12 cellular contexts compared by ENCODE assay signal in the genomic region with DNA sequence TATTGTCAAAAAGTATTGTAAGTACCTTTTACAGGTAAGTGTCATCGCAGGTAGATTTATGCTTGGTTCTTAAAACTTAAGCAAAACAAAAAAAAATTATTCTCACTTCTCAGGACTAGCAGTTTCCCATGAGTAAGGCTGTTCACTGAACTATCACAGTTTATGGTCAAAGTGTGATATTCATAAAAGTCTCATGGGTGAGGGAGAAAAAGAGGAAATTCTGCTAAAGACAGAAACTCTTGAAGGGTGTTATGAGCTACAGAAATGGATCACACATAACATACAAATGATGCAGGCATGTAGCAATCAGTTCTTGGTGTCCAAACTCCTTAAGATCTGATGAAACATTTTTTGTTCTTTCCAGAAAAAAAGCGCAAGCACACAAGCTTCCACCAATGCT. TPM values are rescaled to one million over a fixed set of nuclear protein-coding genes. Genes with fewer than 3 reads are reported as not detected.
DNase-seq lines count a peak whose midpoint lies in the region; ATAC-seq, FAIRE-seq and TF ChIP-seq lines count a peak whose summit lies in the region.
"Had no signal": no experiment of that assay in that cellular context is flagged by ENCODE, and none has a peak within 500 bp of the region (broad histone marks: within the 10 kb centered on the region; RNA-seq: fewer than 3 reads in every experiment).

No MANE protein-coding gene starts in this region.

- no peaks in the 10 kb centered on the region for H3K9me3 ChIP-seq in CD8-positive, alpha-beta memory T cell (ENCODE audit: low read length)
- H3K9me3 ChIP-seq in tibial nerve: no peaks in the 10 kb centered on the region
- H3K9me3 ChIP-seq in testis: no peaks in the 10 kb centered on the region
- no peaks in the 10 kb centered on the region for H3K9me3 ChIP-seq in pancreas
- H3K9me3 ChIP-seq: SK-N-SH had no signal

- H3K27me3 Mint-ChIP-seq in CD8-positive, alpha-beta memory T cell: peaks cover 0 to 1% of the 10 kb centered on the region in 2 donors
- no peaks in the 10 kb centered on the region for H3K27me3 Mint-ChIP-seq in activated naive CD8-positive, alpha-beta T cell

- no peaks in the 10 kb centered on the region for H3K9me3 Mint-ChIP-seq in CD8-positive, alpha-beta memory T cell
- H3K9me3 Mint-ChIP-seq in activated naive CD8-positive, alpha-beta T cell (ENCODE audit: low read depth): no peaks in the 10 kb centered on the region

- TF ChIP-seq CTCF in tibial nerve (IDR thresholded peaks at IDR 0.05) (no peak), testis (IDR thresholded peaks at IDR 0.05) (no peak), pancreas (IDR thresholded peaks at IDR 0.05) (no peak)

- TF ChIP-seq POLR2A in tibial nerve (IDR thresholded peaks at IDR 0.05): no peak
- TF ChIP-seq POLR2A in testis (IDR thresholded peaks at IDR 0.05): no peak

- 88 to 93% methylated on average over 2 of the region's 2 CpGs for WGBS in tibial nerve, 2 donors
- 96 to 97% methylated on average over 2 of the region's 2 CpGs for WGBS in testis, 2 donors
- WGBS in pancreas, 2 donors: 89 to 97% methylated on average over 2 of the region's 2 CpGs

- no peaks in the 10 kb centered on the region for H3K27me3 ChIP-seq in CD8-positive, alpha-beta memory T cell (ENCODE audit: insufficient read depth, low read length, poor library complexity, severe bottlenecking)
- H3K27me3 ChIP-seq in tibial nerve (no peaks in the 10 kb centered on the region), testis (no peaks in the 10 kb centered on the region), pancreas (no peaks in the 10 kb centered on the region)

- peaks cover 76 to 97% (median 94%) of the 10 kb centered on the region in 3 donors for H3K4me1 Mint-ChIP-seq in CD8-positive, alpha-beta memory T cell
- peaks cover 70% of the 10 kb centered on the region for H3K4me1 Mint-ChIP-seq in activated naive CD8-positive, alpha-beta T cell (ENCODE audit: low read depth)

- peak overlapping the region; percentile 7 to 92 (median 65) for H3K27ac Mint-ChIP-seq in CD8-positive, alpha-beta memory T cell
- peak overlapping the region; percentile 6 for H3K27ac Mint-ChIP-seq in activated naive CD8-positive, alpha-beta T cell

- peaks cover 0 to 21% (median 6%) of the 10 kb centered on the region in 3 donors for H3K36me3 Mint-ChIP-seq in CD8-positive, alpha-beta memory T cell
- no peaks in the 10 kb centered on the region for H3K36me3 Mint-ChIP-seq in activated naive CD8-positive, alpha-beta T cell

- CTCF ChIA-PET in CD8-positive, alpha-beta memory T cell (lab: Charles Lee): interaction anchor here (2.6 kb wide), 1 partner anchor 37 kb away, joined by 10 read pairs; a partner anchor contains a TSS

- no peak for TF ChIP-seq EP300 in tibial nerve (IDR thresholded peaks at IDR 0.05)

- no peak for FAIRE-seq in pancreas (lab: Jason Lieb, UNC)

- ATAC-seq in GM19463 (IDR thresholded peaks at IDR 0.05; ENCODE audit: unreplicated experiment) (peak; percentile 55), HG03159 (IDR thresholded peaks at IDR 0.05; ENCODE audit: unreplicated experiment) (peak; percentile 51), pancreas (no peak)

- no peak overlapping the region for H3K27ac ChIP-seq in CD8-positive, alpha-beta memory T cell (ENCODE audit: low read depth, low read length)
- H3K27ac ChIP-seq in tibial nerve (no peak overlapping the region), testis (no peak overlapping the region), pancreas (no peak overlapping the region)

- H3K4me1 ChIP-seq in CD8-positive, alpha-beta memory T cell (ENCODE audit: insufficient read depth, low read length): peaks cover 69% of the 10 kb centered on the region
- H3K4me1 ChIP-seq in tibial nerve (peaks cover 0 to 71% (median 25%) of the 10 kb centered on the region in 4 donors), testis (no peaks in the 10 kb centered on the region), pancreas (peaks cover 0 to 39% (median 15%) of the 10 kb centered on the region in 3 donors)

- DNase-seq in CD8-positive, alpha-beta memory T cell: peak in 1 of 5 donors; percentile 22
- no peak for DNase-seq in tibial nerve (ENCODE audit: low spot score in 2 of 2)
- DNase-seq in testis: no peak
- DNase-seq in stimulated activated CD4-positive, alpha-beta T cell treated with anti-CD3 and anti-CD28 coated beads, Interleukin-4, amount 100 ng/mL, for 24 hours: no peak
- no peak for DNase-seq in pancreas
- DNase-seq: activated effector memory CD4-positive, alpha-beta T cell treated with anti-CD3 and anti-CD28 coated beads, Interleukin-2, amount 50 U/mL, for 16 hours; MM.1S; SK-N-SH had no signal

- no peaks in the 10 kb centered on the region for H3K36me3 ChIP-seq in CD8-positive, alpha-beta memory T cell (ENCODE audit: insufficient read depth, low read length)
- H3K36me3 ChIP-seq in tibial nerve (no peaks in the 10 kb centered on the region), testis (ENCODE audit: low read depth, missing control alignments) (no peaks in the 10 kb centered on the region), pancreas (no peaks in the 10 kb centered on the region)

- POLR2A ChIA-PET in CD8-positive, alpha-beta memory T cell (lab: Charles Lee): interaction anchor here (1.5 kb wide), 1 partner anchor 9 kb away, joined by 6 read pairs; a partner anchor contains a TSS

- H3K4me3 ChIP-seq in CD8-positive, alpha-beta memory T cell (ENCODE audit: low read length): no peak overlapping the region
- H3K4me3 ChIP-seq in tibial nerve: no peak overlapping the region
- no peak overlapping the region for H3K4me3 ChIP-seq in testis
- no peak overlapping the region for H3K4me3 ChIP-seq in pancreas
- H3K4me3 ChIP-seq: lung had no signal

- H3K4me3 Mint-ChIP-seq in CD8-positive, alpha-beta memory T cell: peak overlapping the region; percentile 4 to 76 (median 54)
- H3K4me3 Mint-ChIP-seq in activated naive CD8-positive, alpha-beta T cell: no peak overlapping the region

- intact Hi-C loops in testis (cut with DNase I; ENCODE audit: low total_unique reads): no loop called here
- intact Hi-C loops in pancreas (cut with DNase I): no loop called here

RNA-seq across cellular contexts. Expression of a gene that starts 8.5 kb away (rescaled TPM):
- 10 to 100 TPM; 27.1 to 32.8 TPM for total RNA-seq in CD8-positive, alpha-beta memory T cell
- polyA plus RNA-seq in CD8-positive, alpha-beta memory T cell: 48.1 TPM
- total RNA-seq in tibial nerve (10 to 100 TPM; 20.1 to 69.5 (median 24.9) TPM), testis (10 to 100 TPM; 12.9 to 13.1 TPM), pancreas (10 to 100 TPM; 11.7 to 22.0 (median 16.5) TPM)
- polyA plus RNA-seq in testis (ENCODE audit: insufficient read depth, low read depth, low replicate concordance) (13.2 TPM), pancreas (10 to 100 TPM in 1 of 2 donors, 1 to 10 TPM in 1; 8.7 to 18.4 TPM)

RNA-seq across cellular contexts. Expression of a gene that starts 37.0 kb away (rescaled TPM):
- 10 to 100 TPM; 18.7 to 19.0 TPM for total RNA-seq in CD8-positive, alpha-beta memory T cell
- 50.6 TPM for polyA plus RNA-seq in CD8-positive, alpha-beta memory T cell
- total RNA-seq in tibial nerve (10 to 100 TPM in 3 of 4 donors, 1 to 10 TPM in 1; 9.0 to 13.8 (median 11.6) TPM), testis (1 to 10 TPM; 8.7 to 9.7 TPM), pancreas (10 to 100 TPM in 2 of 6 donors, 1 to 10 TPM in 4; 6.8 to 13.2 (median 9.4) TPM)
- polyA plus RNA-seq in testis (ENCODE audit: insufficient read depth, low read depth, low replicate concordance) (7.1 TPM), pancreas (1 to 10 TPM; 4.4 to 6.9 TPM)

RNA-seq across cellular contexts. Expression of a gene that starts 37.1 kb away (rescaled TPM):
- 10 to 100 TPM; 29.1 to 30.4 TPM for total RNA-seq in CD8-positive, alpha-beta memory T cell
- polyA plus RNA-seq in CD8-positive, alpha-beta memory T cell: 46.3 TPM
- 10 to 100 TPM; 14.7 to 38.1 (median 31.3) TPM for total RNA-seq in tibial nerve
- total RNA-seq in testis: 10 to 100 TPM; 36.3 to 39.7 TPM
- polyA plus RNA-seq in testis (ENCODE audit: insufficient read depth, low read depth, low replicate concordance): 11.5 TPM
- total RNA-seq in pancreas: 10 to 100 TPM; 13.1 to 32.9 (median 17.6) TPM
- 10 to 100 TPM; 54.5 to 91.0 TPM for polyA plus RNA-seq in pancreas

RNA-seq across cellular contexts. Expression of a gene that starts 44.5 kb away (rescaled TPM):
- 1 to 10 TPM; 2.7 to 3.4 TPM for total RNA-seq in CD8-positive, alpha-beta memory T cell
- 10.3 TPM for polyA plus RNA-seq in CD8-positive, alpha-beta memory T cell
- 1 to 10 TPM; 2.9 to 6.1 (median 5.0) TPM for total RNA-seq in tibial nerve
- total RNA-seq in testis: 1 to 10 TPM; 4.8 to 5.6 TPM
- polyA plus RNA-seq in testis (ENCODE audit: insufficient read depth, low read depth, low replicate concordance): 2.1 TPM
- total RNA-seq in pancreas: 1 to 10 TPM; 2.0 to 4.6 (median 2.6) TPM
- polyA plus RNA-seq in pancreas: 1 to 10 TPM; 2.1 to 2.9 TPM

Comparison
In these comparisons a context has a peak if more than half of its experiments do, and no peak if none do; other contexts are left out.
1. ATAC-seq: peak in GM19463 (single experiment) and HG03159 (single experiment); none in pancreas (0 of 4).